Comparison of ENCODE assay signal across 17 cellular contexts in genomic region chr1:67691712-67692111, GRCh38. TPM values are rescaled to one million over a fixed set of nuclear protein-coding genes. Genes with fewer than 3 reads are reported as not detected.
DNase-seq lines count a peak whose midpoint lies in the region; ATAC-seq, FAIRE-seq and TF ChIP-seq lines count a peak whose summit lies in the region.
"Had no signal": no experiment of that assay in that cellular context is flagged by ENCODE, and none has a peak within 500 bp of the region (broad histone marks: within the 10 kb centered on the region; RNA-seq: fewer than 3 reads in every experiment).

No MANE protein-coding gene starts in this region.

- H3K27ac ChIP-seq in Panc1 (ENCODE audit: low read length), result peak overlapping the region; percentile 41; the same call in 1 of the 2 replicates
- H3K27ac ChIP-seq: 22Rv1, RWPE1, SJCRH30 had no signal

- H3K9me3 ChIP-seq in Panc1 (ENCODE audit: control insufficient read depth, insufficient read depth, low read depth, low read length), result no peaks in the 10 kb centered on the region
- H3K9me3 ChIP-seq: SJCRH30 had no signal

- DNase-seq in NCI-H2107 treated with DMSO at 0.1 percent for 48 hours (lab: John Stamatoyannopoulos, UW; ENCODE audit: unreplicated experiment) (peak; percentile 39), NCI-H2107 (lab: John Stamatoyannopoulos, UW) (no peak), H54 (ENCODE audit: insufficient read length, low spot score) (no peak), Panc1 (ENCODE audit: low read depth, low spot score) (no peak), dermis blood vessel endothelial cell (peak; percentile 24), AG20443 (ENCODE audit: low spot score) (no peak), DMS153 treated with DMSO at 0.1 percent for 48 hours (lab: John Stamatoyannopoulos, UW; ENCODE audit: unreplicated experiment) (no peak)
- DNase-seq: GDM1, HCEC 1CT, NCI-H1092 treated with DMSO at 0.1 percent for 48 hours, NCI-H146, NCI-H345, NCI-H526 treated with DMSO at 0.1 percent for 48 hours, SJCRH30 had no signal

- POLR2A ChIA-PET in Panc1 (lab: Charles Lee), result interaction anchor here (0.7 kb wide), 1 partner anchor 159 kb away, joined by 7 read pairs; no protein-coding TSS in a partner anchor

- no peaks in the 10 kb centered on the region for H3K27me3 ChIP-seq in Panc1 (ENCODE audit: control insufficient read depth, insufficient read depth, low read length)
- H3K27me3 ChIP-seq: SJCRH30 had no signal

- FAIRE-seq in H54 (lab: Jason Lieb, UNC), result peak; percentile 72

- TF ChIP-seq CTCF in Panc1 (IDR thresholded peaks at IDR 0.05), result no peak

- CTCF ChIA-PET in Panc1 (lab: Charles Lee), result interaction anchor here (0.6 to 0.7 kb wide), 5 partner anchors 9 to 605 kb away, joined by 3 to 6 read pairs (median 3); no protein-coding TSS in a partner anchor

- H3K4me3 ChIP-seq in Panc1 (ENCODE audit: low read depth in 2 of 2, low read length in 2 of 2), result no peak overlapping the region
- H3K4me3 ChIP-seq: SJCRH30 had no signal

- peaks cover 18% of the 10 kb centered on the region for H3K36me3 ChIP-seq in Panc1 (ENCODE audit: control insufficient read depth, insufficient read depth, low read length)

- in situ Hi-C loops in Panc1 (cut with HindIII; ENCODE audit: low pct_unique_long_range_greater_than_20kb, low sequenced_read_pairs), result no loop called here

- TF ChIP-seq POLR2A in H54 (IDR thresholded peaks at IDR 0.05; ENCODE audit: low read depth, low read length), result no peak

- H3K4me1 ChIP-seq in Panc1 (ENCODE audit: control insufficient read depth, insufficient read depth, low read length), result peaks cover 27% of the 10 kb centered on the region

- BruUV-seq in Panc1 (replicated peaks; lab: Mats Ljungman, UMichigan), result no TSS peak

- ATAC-seq in Panc1, result no peak
- no peak for ATAC-seq in GM21381 (IDR thresholded peaks at IDR 0.05; ENCODE audit: unreplicated experiment)

- intact Hi-C loops in Panc1 (cut with micrococcal nuclease; ENCODE audit: unreplicated experiment), result loop anchor here (5.0 kb wide), 1 partner anchor 66 kb away; no protein-coding TSS in a partner anchor

RNA-seq across cellular contexts. Expression of gene GADD45A, which starts 6.7 kb away (rescaled TPM):
- total RNA-seq in Panc1 (2021; ENCODE audit: unreplicated experiment) (106 TPM), dermis blood vessel endothelial cell (27.2 and 34.9 TPM in 2 replicates)
- 91.6 TPM for polyA plus RNA-seq in Panc1 (2012; ENCODE audit: insufficient read length)

Comparison
In these comparisons a context has a peak if more than half of its experiments do, and no peak if none do; other contexts are left out.
1. DNase-seq: peak in NCI-H2107 treated with DMSO at 0.1 percent for 48 hours (single experiment) and dermis blood vessel endothelial cell (single experiment); none in NCI-H2107 (single experiment), H54 (single experiment), Panc1 (single experiment), AG20443 (single experiment) and DMS153 treated with DMSO at 0.1 percent for 48 hours (single experiment).